In the genomic region with DNA sequence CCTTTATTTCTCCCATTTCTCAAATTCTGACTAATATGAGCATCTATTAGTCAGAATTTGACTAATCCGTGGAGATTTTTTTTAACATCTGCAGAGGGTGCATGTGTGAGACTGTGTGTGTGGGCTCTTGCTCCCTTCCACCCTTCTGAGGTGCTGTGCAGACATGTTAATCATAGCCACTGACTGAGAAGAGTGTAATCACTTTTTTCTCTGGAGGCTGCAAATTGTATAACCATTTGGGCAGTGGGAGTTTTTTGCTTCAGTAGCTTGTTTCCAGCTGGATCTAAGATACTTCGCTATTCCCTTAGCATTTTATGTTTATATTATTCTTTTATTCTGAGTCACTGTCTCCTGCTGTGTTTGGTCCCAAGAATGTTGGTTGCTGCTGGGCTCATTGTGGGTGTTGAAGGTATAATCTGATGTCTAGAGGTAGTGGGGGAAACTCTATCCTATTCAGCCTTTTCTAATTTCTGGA, we compare ENCODE assay signal across 16 cellular contexts.
DNase-seq lines count a peak whose midpoint lies in the region; ATAC-seq, FAIRE-seq and TF ChIP-seq lines count a peak whose summit lies in the region.
"Had no signal": no experiment of that assay in that cellular context is flagged by ENCODE, and none has a peak within 500 bp of the region (broad histone marks: within the 10 kb centered on the region; RNA-seq: fewer than 3 reads in every experiment).

No MANE protein-coding gene starts in this region.

- no peak for TF ChIP-seq EP300 in A549 (IDR thresholded peaks at IDR 0.05)
- no peak for TF ChIP-seq EP300 in tibial nerve (IDR thresholded peaks at IDR 0.05)

- peak overlapping the region; percentile 76 for H3K4me2 ChIP-seq in A549
- H3K4me2 ChIP-seq: BLaER1 had no signal

- H3K27ac ChIP-seq in A549 (peak overlapping the region; percentile 78 to 89), tibial nerve (peak overlapping the region in 1 of 4 donors; percentile 50), prostate gland (no peak overlapping the region)
- H3K27ac ChIP-seq: BLaER1 had no signal

- peak; percentile 71 to 79 for ATAC-seq in A549
- peak; percentile 39 for ATAC-seq in GM18873 (IDR thresholded peaks at IDR 0.05; ENCODE audit: low FRiP score, unreplicated experiment)

- H3K36me3 ChIP-seq in tibial nerve (no peaks in the 10 kb centered on the region), prostate gland (no peaks in the 10 kb centered on the region)
- H3K36me3 ChIP-seq: BLaER1 had no signal

- POLR2A ChIA-PET in A549 (lab: Yijun Ruan, JAX): interaction anchor here (2.7 kb wide), 1 partner anchor 67 kb away, joined by 9 read pairs; no protein-coding TSS in a partner anchor

- H3K9me3 ChIP-seq in A549: no peaks in the 10 kb centered on the region
- H3K9me3 ChIP-seq in tibial nerve: no peaks in the 10 kb centered on the region
- no peaks in the 10 kb centered on the region for H3K9me3 ChIP-seq in prostate gland
- H3K9me3 ChIP-seq: BLaER1 had no signal

- intact Hi-C loops in prostate gland (cut with DNase I): no loop called here

- H3K4me1 ChIP-seq in A549 (peaks cover 64% of the 10 kb centered on the region), tibial nerve (peaks cover 0 to 60% (median 23%) of the 10 kb centered on the region in 4 donors), prostate gland (replicated peaks) (no peaks in the 10 kb centered on the region)
- H3K4me1 ChIP-seq: BLaER1 had no signal

- TF ChIP-seq POLR2A in A549 (IDR thresholded peaks at IDR 0.05; ENCODE audit: low read length) (no peak), tibial nerve (IDR thresholded peaks at IDR 0.05) (no peak), prostate gland (IDR thresholded peaks at IDR 0.05) (no peak)

- DNase-seq in A549 (ENCODE audit: low read depth in 1 of 2, low spot score in 1 of 2) (peak in 1 of 2 experiments; percentile 36), RKO (ENCODE audit: low spot score) (peak; percentile 74), fibroblast of peridontal ligament (ENCODE audit: extremely low read depth) (peak; percentile 68), NCI-H2107 treated with DMSO at 0.1 percent for 48 hours (lab: John Stamatoyannopoulos, UW; ENCODE audit: unreplicated experiment) (no peak), DMS79 treated with DMSO at 0.1 percent for 48 hours (lab: John Stamatoyannopoulos, UW) (no peak), tibial nerve (ENCODE audit: low spot score in 2 of 2) (no peak), prostate gland (ENCODE audit: low spot score) (no peak)
- DNase-seq: activated CD4-positive, alpha-beta T cell treated with anti-CD3 and anti-CD28 coated beads, Interleukin-2, amount 10 ng/mL, durations not matched to agents 7 days and 5 days; foreskin melanocyte; H7; NCI-H187; SIG-M5; stimulated activated naive B cell treated with anti-CD40 and anti-IgM and Interleukin-4, amounts not matched to agents 10 μg/mL and 1 μg/mL and 100 μg/mL, for 72 hours had no signal

- H3K4me3 ChIP-seq in A549 (no peak overlapping the region), tibial nerve (no peak overlapping the region), prostate gland (no peak overlapping the region)
- H3K4me3 ChIP-seq: BLaER1, skin epidermis had no signal

- TF ChIP-seq CTCF in A549 (IDR thresholded peaks at IDR 0.05) (no peak), tibial nerve (IDR thresholded peaks at IDR 0.05) (no peak), prostate gland (IDR thresholded peaks at IDR 0.05) (no peak)

- H3K27me3 ChIP-seq in tibial nerve (no peaks in the 10 kb centered on the region), prostate gland (replicated peaks; ENCODE audit: insufficient read depth) (no peaks in the 10 kb centered on the region)
- H3K27me3 ChIP-seq: BLaER1 had no signal

- TF ChIP-seq RAD21 in A549 (conservative IDR thresholded peaks at IDR 0.05 in 1 of 2, IDR thresholded peaks at IDR 0.05 in 1 of 2): no peak; a peak in 1 of 5 replicates

- 1% methylated on average over 2 of the region's 2 CpGs for WGBS in A549 (ENCODE audit: missing lambda C conversion rate)
- WGBS in tibial nerve, 2 donors: 45 to 56% methylated on average over 2 of the region's 2 CpGs
- WGBS in prostate gland: 61% methylated on average over 2 of the region's 2 CpGs

- no peak for FAIRE-seq in A549 (lab: Jason Lieb, UNC)

- CTCF ChIA-PET in A549 (lab: Yijun Ruan, JAX): interaction anchor here (0.9 to 9.4 kb wide), 16 partner anchors 8 to 104 kb away, joined by 3 to 113 read pairs (median 8); partner anchors contain the start of gene ARHGEF28

TF ChIP-seq in A549, 52 proteins besides CTCF, POLR2A, EP300 and RAD21:
- TF ChIP-seq JUNB (IDR thresholded peaks at IDR 0.05): peak; percentile 26; the same call in 1 of the 2 replicates
- TF ChIP-seq, protein P1, sequence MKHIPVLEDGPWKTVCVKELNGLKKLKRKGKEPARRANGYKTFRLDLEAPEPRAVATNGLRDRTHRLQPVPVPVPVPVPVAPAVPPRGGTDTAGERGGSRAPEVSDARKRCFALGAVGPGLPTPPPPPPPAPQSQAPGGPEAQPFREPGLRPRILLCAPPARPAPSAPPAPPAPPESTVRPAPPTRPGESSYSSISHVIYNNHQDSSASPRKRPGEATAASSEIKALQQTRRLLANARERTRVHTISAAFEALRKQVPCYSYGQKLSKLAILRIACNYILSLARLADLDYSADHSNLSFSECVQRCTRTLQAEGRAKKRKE (CRISPR knock-in tag; IDR thresholded peaks at IDR 0.05; ENCODE audit: low read depth): no peak
- peak; percentile 5; the same call in 1 of the 2 replicates for TF ChIP-seq FOSL2 (IDR thresholded peaks at IDR 0.05)
- peak; percentile 43; the same call in 1 of the 2 replicates for TF ChIP-seq FOSL2 (CRISPR knock-in tag; IDR thresholded peaks at IDR 0.05)

Comparison
In these comparisons a context has a peak if more than half of its experiments do, and no peak if none do; other contexts are left out.
1. DNase-seq: peak in RKO (single experiment) and fibroblast of peridontal ligament (single experiment); none in NCI-H2107 treated with DMSO at 0.1 percent for 48 hours (single experiment), DMS79 treated with DMSO at 0.1 percent for 48 hours (single experiment), tibial nerve (0 of 2) and prostate gland (single experiment).
2. H3K27ac ChIP-seq: peak in A549 (2 of 2); none in prostate gland (0 of 2).